In genomic region chr13:49731766-49732165, GRCh38 we compare ENCODE assay signal across 1 cellular context.
TF ChIP-seq lines count a peak whose summit lies in the region.

No MANE protein-coding gene starts in this region.

TF ChIP-seq in HCT116, 20 proteins besides CTCF, POLR2A, EP300 and RAD21 (continued from another document):
- TF ChIP-seq CBX3 (IDR thresholded peaks at IDR 0.05; ENCODE audit: low read depth) (no peak), ZNF274 (IDR thresholded peaks at IDR 0.05; ENCODE audit: low read depth, low read length) (no peak), EGR1 (IDR thresholded peaks at IDR 0.05; ENCODE audit: low read depth) (no peak), ZFX (IDR thresholded peaks at IDR 0.05) (no peak), EZH2phosphoT487 (IDR thresholded peaks at IDR 0.05; ENCODE audit: borderline replicate concordance) (no peak), REST (IDR thresholded peaks at IDR 0.05; ENCODE audit: low read depth) (no peak)
